In genomic region chr20:17971571-17972013, GRCh38 we compare ENCODE assay signal across 1 cellular context.
A peak's percentile ranks its signal among the peaks of the same experiment; 100 is the strongest.
TF ChIP-seq lines count a peak whose summit lies in the region.

No MANE protein-coding gene starts in this region.

TF ChIP-seq in HepG2, 621 proteins besides CTCF, POLR2A, EP300 and RAD21 (continued from another document and continues in another):
- TF ChIP-seq MYC (CRISPR knock-in tag; IDR thresholded peaks at IDR 0.05; ENCODE audit: borderline replicate concordance) (no peak), ZNF770 (CRISPR knock-in tag; IDR thresholded peaks at IDR 0.05) (no peak), ZNF772 (CRISPR knock-in tag; IDR thresholded peaks at IDR 0.05) (0 out of 2 replicates have a peak, but pooled peaks have one; percentile 27), MAFG (CRISPR knock-in tag; IDR thresholded peaks at IDR 0.05) (no peak), FOXP4 (CRISPR knock-in tag; IDR thresholded peaks at IDR 0.05) (no peak), HINFP (CRISPR knock-in tag; IDR thresholded peaks at IDR 0.05; ENCODE audit: low read depth) (no peak), ZBTB39 (CRISPR knock-in tag; IDR thresholded peaks at IDR 0.05) (no peak), ZNF7 (CRISPR knock-in tag; IDR thresholded peaks at IDR 0.05) (no peak), MTA3 (CRISPR knock-in tag; IDR thresholded peaks at IDR 0.05) (no peak), SNAPC4 (CRISPR knock-in tag; IDR thresholded peaks at IDR 0.05) (no peak), E2F1 (CRISPR knock-in tag; IDR thresholded peaks at IDR 0.05) (no peak), HDAC2 (CRISPR knock-in tag; IDR thresholded peaks at IDR 0.05) (peak; percentile 18), KDM2A (CRISPR knock-in tag; IDR thresholded peaks at IDR 0.05; ENCODE audit: borderline replicate concordance, low read depth) (0 out of 2 replicates have a peak, but pooled peaks have one; percentile 29), SALL1 (CRISPR knock-in tag; IDR thresholded peaks at IDR 0.05) (no peak; the same call in 1 of the 2 replicates), ZNF687 (CRISPR knock-in tag; IDR thresholded peaks at IDR 0.05) (peak; percentile 46), KIAA2018 (CRISPR knock-in tag; IDR thresholded peaks at IDR 0.05; ENCODE audit: borderline replicate concordance) (no peak), IKZF1 (IDR thresholded peaks at IDR 0.05) (no peak)
